ENCODE assay signal across 13 cellular contexts in genomic region chr7:117083648-117084047, GRCh38.
"Had no signal": no experiment of that assay in that cellular context is flagged by ENCODE, and none has a peak within 500 bp of the region (broad histone marks: within the 10 kb centered on the region; RNA-seq: fewer than 3 reads in every experiment).

No MANE protein-coding gene starts in this region.

- H3K4me1 ChIP-seq: ascending aorta, colonic mucosa had no signal

- H3K27ac ChIP-seq: ascending aorta, cardiac muscle cell, colonic mucosa, gastroesophageal sphincter, ovary, thoracic aorta, VCaP had no signal

- H3K27me3 ChIP-seq: ascending aorta, cardiac muscle cell, colonic mucosa, gastroesophageal sphincter, ovary had no signal

- DNase-seq: activated CD4-positive, alpha-beta memory T cell treated with anti-CD3 and anti-CD28 coated beads, Interleukin-2, amount 10 ng/mL, durations not matched to agents 7 days and 5 days; activated naive CD8-positive, alpha-beta T cell treated with anti-CD3 and anti-CD28 coated beads, Interleukin-2, amount 10 ng/mL, durations not matched to agents 7 days and 5 days; activated T-cell treated with anti-CD3 and anti-CD28 coated beads, Interleukin-2, amount 50 U/mL, for 72 hours; colonic mucosa; effector CD8-positive, alpha-beta T cell; mesendoderm; ovary; stimulated activated CD4-positive, alpha-beta T cell treated with anti-CD3 and anti-CD28 coated beads, Interleukin-4, amount 100 ng/mL, for 24 hours had no signal

- ATAC-seq: activated T-cell treated with anti-CD3 and anti-CD28 coated beads, Interleukin-2, amount 50 U/mL, for 72 hours; gastroesophageal sphincter had no signal
